Comparison of ENCODE assay signal across 28 cellular contexts in the genomic region with DNA sequence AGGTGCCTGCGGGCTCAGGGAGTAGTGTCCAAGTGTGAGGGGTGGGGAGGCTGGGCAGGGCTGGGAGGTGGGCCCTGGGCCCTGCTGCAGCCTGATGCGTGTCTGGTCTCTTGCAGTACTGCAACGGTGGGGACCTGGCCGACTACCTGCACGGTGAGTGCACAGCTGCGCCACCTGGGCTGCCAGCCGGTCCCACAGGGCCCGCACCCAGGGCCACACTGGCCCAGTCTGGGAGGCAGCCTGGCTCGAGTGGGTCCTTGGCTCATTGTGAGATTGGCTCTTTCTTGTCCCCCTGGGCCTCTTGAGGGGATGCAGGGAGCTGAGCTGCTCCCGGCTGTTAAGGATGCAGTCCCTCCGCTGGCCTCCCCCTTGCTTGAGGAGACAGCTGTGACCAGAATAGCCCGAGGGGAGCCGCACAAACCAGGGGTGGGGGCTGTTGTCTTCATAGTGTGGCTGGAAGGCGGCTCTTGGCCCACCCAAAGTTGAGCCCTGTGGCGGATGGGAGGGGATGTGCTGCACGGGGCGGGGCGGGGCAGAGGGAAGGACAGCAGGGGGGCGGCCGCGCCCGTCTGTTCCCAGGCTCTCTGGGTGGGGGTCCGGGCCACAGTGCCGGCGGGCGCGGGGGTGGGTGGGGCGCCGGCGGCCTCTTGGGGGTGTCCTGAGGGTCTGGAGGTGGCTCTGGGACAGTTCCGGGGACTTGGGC.
"Had no signal": no experiment of that assay in that cellular context is flagged by ENCODE, and none has a peak within 500 bp of the region (broad histone marks: within the 10 kb centered on the region; RNA-seq: fewer than 3 reads in every experiment).

No MANE protein-coding gene starts in this region.

- H3K27ac ChIP-seq: esophagus squamous epithelium, heart right ventricle, neutrophil, parathyroid adenoma, suprapubic skin had no signal

- H3K36me3 Mint-ChIP-seq: immature natural killer cell; naive B cell; natural killer cell treated with Interleukin-12 subunit alpha and Interleukin-12 subunit beta and Interleukin-15 and Interleukin-18, amount 100 ng/mL, for 72 hours; stimulated activated effector memory CD8-positive, alpha-beta T cell treated with anti-CD3 and anti-CD28 coated beads, Interleukin-12 subunit alpha, Interleukin-12 subunit beta, amount 100 ng/mL, for 72 hours; type B pancreatic cell had no signal

- H3K27me3 Mint-ChIP-seq: effector memory CD8-positive, alpha-beta T cell; naive B cell; natural killer cell treated with Interleukin-12 subunit alpha and Interleukin-12 subunit beta and Interleukin-15 and Interleukin-18, amount 100 ng/mL, for 72 hours; progenitor cell of endocrine pancreas; stimulated activated naive CD8-positive, alpha-beta T cell treated with anti-CD3 and anti-CD28 coated beads, Interleukin-15, Interleukin-2, amounts not matched to agents 100 ng/mL and 50 ng/mL, for 24 hours; type B pancreatic cell had no signal

- DNase-seq: cortex of kidney; effector memory CD8-positive, alpha-beta T cell; erythroblast; esophagus squamous epithelium; foreskin melanocyte; glutamatergic neuron; heart right ventricle; hippocampal formation; immature natural killer cell; islet precursor cell; mesenchymal stem cell; mucosa of descending colon; naive B cell; small intestine; stimulated activated CD4-positive, alpha-beta T cell treated with anti-CD3 and anti-CD28 coated beads, Interleukin-12 subunit alpha, Interleukin-12 subunit beta, amount 100 ng/mL, for 4 hours; stimulated activated CD4-positive, alpha-beta T cell treated with anti-CD3 and anti-CD28 coated beads, Interleukin-1b, Interleukin-23, amount 100 ng/mL, for 48 hours; stimulated activated CD4-positive, alpha-beta T cell treated with anti-CD3 and anti-CD28 coated beads, Interleukin-4, amount 100 ng/mL, for 1 hour had no signal

- FAIRE-seq: endometrium, small intestine had no signal

- H3K9me3 Mint-ChIP-seq: effector memory CD8-positive, alpha-beta T cell; immature natural killer cell; mesothelial cell of epicardium; naive B cell; natural killer cell treated with Interleukin-12 subunit alpha and Interleukin-12 subunit beta and Interleukin-15 and Interleukin-18, amount 100 ng/mL, for 72 hours; neural crest cell; stimulated activated effector memory CD8-positive, alpha-beta T cell treated with anti-CD3 and anti-CD28 coated beads, Interleukin-12 subunit alpha, Interleukin-12 subunit beta, amount 100 ng/mL, for 72 hours; stimulated activated naive CD8-positive, alpha-beta T cell treated with anti-CD3 and anti-CD28 coated beads, Interleukin-15, Interleukin-2, amounts not matched to agents 100 ng/mL and 50 ng/mL, for 24 hours; type B pancreatic cell had no signal

- H3K4me1 Mint-ChIP-seq: mesothelial cell of epicardium, neural crest cell had no signal

- H3K4me3 Mint-ChIP-seq: effector memory CD8-positive, alpha-beta T cell; immature natural killer cell; mesothelial cell of epicardium; naive B cell; natural killer cell treated with Interleukin-12 subunit alpha and Interleukin-12 subunit beta and Interleukin-15 and Interleukin-18, amount 100 ng/mL, for 72 hours; neural crest cell; stimulated activated effector memory CD8-positive, alpha-beta T cell treated with anti-CD3 and anti-CD28 coated beads, Interleukin-12 subunit alpha, Interleukin-12 subunit beta, amount 100 ng/mL, for 72 hours; stimulated activated naive CD8-positive, alpha-beta T cell treated with anti-CD3 and anti-CD28 coated beads, Interleukin-15, Interleukin-2, amounts not matched to agents 100 ng/mL and 50 ng/mL, for 24 hours; type B pancreatic cell had no signal

- H3K4me3 ChIP-seq: esophagus squamous epithelium, heart right ventricle, mucosa of descending colon, suprapubic skin had no signal

- ATAC-seq: effector memory CD8-positive, alpha-beta T cell; heart right ventricle; mucosa of descending colon; natural killer cell treated with Interleukin-12 subunit alpha and Interleukin-12 subunit beta and Interleukin-15 and Interleukin-18, amount 100 ng/mL, for 72 hours; stimulated activated effector memory CD8-positive, alpha-beta T cell treated with anti-CD3 and anti-CD28 coated beads, Interleukin-12 subunit alpha, Interleukin-12 subunit beta, amount 100 ng/mL, for 72 hours had no signal

- H3K9me3 ChIP-seq: esophagus squamous epithelium, heart right ventricle, mucosa of descending colon, neutrophil, suprapubic skin had no signal

- H2AFZ ChIP-seq: parathyroid adenoma had no signal

- H3K9ac ChIP-seq: parathyroid adenoma had no signal

- H3K27me3 ChIP-seq: esophagus squamous epithelium, heart right ventricle, neutrophil, suprapubic skin had no signal

- H3K27ac Mint-ChIP-seq: immature natural killer cell; mesothelial cell of epicardium; naive B cell; natural killer cell treated with Interleukin-12 subunit alpha and Interleukin-12 subunit beta and Interleukin-15 and Interleukin-18, amount 100 ng/mL, for 72 hours; progenitor cell of endocrine pancreas; stimulated activated effector memory CD8-positive, alpha-beta T cell treated with anti-CD3 and anti-CD28 coated beads, Interleukin-12 subunit alpha, Interleukin-12 subunit beta, amount 100 ng/mL, for 72 hours; stimulated activated naive CD8-positive, alpha-beta T cell treated with anti-CD3 and anti-CD28 coated beads, Interleukin-15, Interleukin-2, amounts not matched to agents 100 ng/mL and 50 ng/mL, for 24 hours; type B pancreatic cell had no signal
